In genomic region chr9:135884328-135885035, GRCh38 we compare ENCODE assay signal across 15 cellular contexts. TPM values are rescaled to one million over a fixed set of nuclear protein-coding genes. Genes with fewer than 3 reads are reported as not detected.
DNase-seq lines count a peak whose midpoint lies in the region; TF ChIP-seq lines count a peak whose summit lies in the region.
"Had no signal": no experiment of that assay in that cellular context is flagged by ENCODE, and none has a peak within 500 bp of the region (broad histone marks: within the 10 kb centered on the region; RNA-seq: fewer than 3 reads in every experiment).

No MANE protein-coding gene starts in this region.

- BruUV-seq in Caco-2 (replicated peaks; lab: Mats Ljungman, UMichigan): no TSS peak

- no peak for TF ChIP-seq CTCF in Caco-2 (IDR thresholded peaks at IDR 0.05; ENCODE audit: insufficient read depth in 1 of 2, low read depth in 1 of 2, low read length in 1 of 2, severe bottlenecking in 1 of 2, unreplicated experiment in 1 of 2)
- TF ChIP-seq CTCF in SK-N-SH (IDR thresholded peaks at IDR 0.05): no peak

- no peak for TF ChIP-seq EP300 in SK-N-SH (IDR thresholded peaks at IDR 0.05; ENCODE audit: borderline replicate concordance in 1 of 2, low read depth in 1 of 2, low read length in 1 of 2)

- DNase-seq in Caco-2 (no peak), SK-N-SH (no peak), epithelial cell of prostate (ENCODE audit: low read depth, low spot score) (no peak), pons (ENCODE audit: low spot score) (peak; percentile 68), Ammon's horn (ENCODE audit: low spot score) (no peak), T-helper 2 cell (no peak)
- DNase-seq in stimulated activated CD4-positive, alpha-beta T cell treated with anti-CD3 and anti-CD28 coated beads, Interleukin-4, amount 100 ng/mL, for 1 hour: no peak
- no peak for DNase-seq in activated CD4-positive, alpha-beta T cell treated with anti-CD3 and anti-CD28 coated beads, Interleukin-2, amount 10 ng/mL, durations not matched to agents 7 days and 5 days
- DNase-seq: activated gamma-delta T cell treated with Interleukin-2 at 50 U/mL for 16 hours, colonic mucosa, NCI-H510A treated with DMSO at 0.1 percent for 48 hours had no signal

- CTCF ChIA-PET in Caco-2 (lab: Charles Lee) (no interaction called here), SK-N-SH (lab: Yijun Ruan, JAX) (interaction anchor here (0.8 to 1.7 kb wide), 4 partner anchors 19 to 238 kb away, joined by 3 to 5 read pairs (median 4); no protein-coding TSS in a partner anchor)
- CTCF ChIA-PET in activated CD4-positive, alpha-beta T cell treated with anti-CD3 and anti-CD28 coated beads, Interleukin-2, amount 10 ng/mL, durations not matched to agents 7 days and 5 days (lab: Charles Lee): interaction anchor here (0.7 kb wide), 1 partner anchor 10 kb away, joined by 3 read pairs; no protein-coding TSS in a partner anchor

- POLR2A ChIA-PET in Caco-2 (lab: Charles Lee): no interaction called here
- POLR2A ChIA-PET in SK-N-SH (lab: Yijun Ruan, JAX): interaction anchor here (1.0 kb wide), 1 partner anchor 19 kb away, joined by 3 read pairs; no protein-coding TSS in a partner anchor
- POLR2A ChIA-PET in activated CD4-positive, alpha-beta T cell treated with anti-CD3 and anti-CD28 coated beads, Interleukin-2, amount 10 ng/mL, durations not matched to agents 7 days and 5 days (lab: Charles Lee): no interaction called here

- H3K4me3 ChIP-seq in Caco-2 (ENCODE audit: low read depth, low read length) (no peak overlapping the region), SK-N-SH (ENCODE audit: low read depth in 2 of 2, low read length in 1 of 2) (no peak overlapping the region)
- H3K4me3 ChIP-seq: colonic mucosa, SJSA1, tibial nerve had no signal

- no peak for TF ChIP-seq RAD21 in SK-N-SH (IDR thresholded peaks at IDR 0.05; ENCODE audit: low read length)

- no peak overlapping the region for H2AFZ ChIP-seq in SK-N-SH (ENCODE audit: low read depth)

- peaks cover 96% of the 10 kb centered on the region for H3K79me2 ChIP-seq in SK-N-SH (ENCODE audit: insufficient read depth)

- no peaks in the 10 kb centered on the region for H3K9me3 Mint-ChIP-seq in Caco-2 (ENCODE audit: unreplicated experiment)
- H3K9me3 Mint-ChIP-seq in activated CD4-positive, alpha-beta T cell treated with anti-CD3 and anti-CD28 coated beads, Interleukin-2, amount 10 ng/mL, durations not matched to agents 7 days and 5 days: no peaks in the 10 kb centered on the region
- H3K9me3 Mint-ChIP-seq: CD8-positive, alpha-beta T cell had no signal

- H3K27ac ChIP-seq in SK-N-SH (ENCODE audit: low read depth in 2 of 2, low read length in 1 of 2) (peak overlapping the region; percentile 26 to 36; a peak in 2 of 4 replicates), epithelial cell of prostate (peak overlapping the region; percentile 43)
- H3K27ac ChIP-seq: colonic mucosa, SJSA1, tibial nerve had no signal

- intact Hi-C loops in Caco-2 (cut with micrococcal nuclease; ENCODE audit: unreplicated experiment): no loop called here

- H3K27ac Mint-ChIP-seq in Caco-2 (ENCODE audit: unreplicated experiment): peak overlapping the region; percentile 58
- no peak overlapping the region for H3K27ac Mint-ChIP-seq in activated CD4-positive, alpha-beta T cell treated with anti-CD3 and anti-CD28 coated beads, Interleukin-2, amount 10 ng/mL, durations not matched to agents 7 days and 5 days
- H3K27ac Mint-ChIP-seq: CD8-positive, alpha-beta T cell had no signal

- no peaks in the 10 kb centered on the region; the same call in 1 of the 2 replicates for H3K36me3 ChIP-seq in Caco-2 (ENCODE audit: control insufficient read depth, insufficient read depth, low read length)
- peaks cover 3 to 9% of the 10 kb centered on the region in 2 experiments for H3K36me3 ChIP-seq in SK-N-SH (replicated peaks in 1 of 2; ENCODE audit: control insufficient read depth in 1 of 2, insufficient read depth in 2 of 2, low read length in 1 of 2)
- H3K36me3 ChIP-seq: colonic mucosa had no signal

- H3K27me3 Mint-ChIP-seq in Caco-2 (ENCODE audit: insufficient read depth, unreplicated experiment): no peaks in the 10 kb centered on the region
- H3K27me3 Mint-ChIP-seq in activated CD4-positive, alpha-beta T cell treated with anti-CD3 and anti-CD28 coated beads, Interleukin-2, amount 10 ng/mL, durations not matched to agents 7 days and 5 days: no peaks in the 10 kb centered on the region
- H3K27me3 Mint-ChIP-seq: activated CD4-positive, alpha-beta T cell treated with anti-CD3 and anti-CD28 coated beads for 36 hours had no signal

- WGBS in SK-N-SH (ENCODE audit: low lambda C conversion rate): 81% methylated on average over 14 of the region's 16 CpGs

- no peaks in the 10 kb centered on the region for H3K9me2 ChIP-seq in SK-N-SH

- peak overlapping the region; percentile 53; the same call in 1 of the 2 replicates for H3K4me2 ChIP-seq in SK-N-SH

- peaks cover 16% of the 10 kb centered on the region for H3K36me3 Mint-ChIP-seq in Caco-2 (ENCODE audit: insufficient read depth, unreplicated experiment)
- peaks cover 1% of the 10 kb centered on the region for H3K36me3 Mint-ChIP-seq in activated CD4-positive, alpha-beta T cell treated with anti-CD3 and anti-CD28 coated beads, Interleukin-2, amount 10 ng/mL, durations not matched to agents 7 days and 5 days (ENCODE audit: low read depth)

- no peak overlapping the region for H3K9ac ChIP-seq in SK-N-SH

- H3F3A ChIP-seq in SK-N-SH (replicated peaks; ENCODE audit: insufficient read depth): no peaks in the 10 kb centered on the region

- no peaks in the 10 kb centered on the region for H3K27me3 ChIP-seq in Caco-2 (replicated peaks; ENCODE audit: control insufficient read depth, insufficient read depth, low read length)
- no peaks in the 10 kb centered on the region for H3K27me3 ChIP-seq in SK-N-SH (ENCODE audit: insufficient read depth)
- H3K27me3 ChIP-seq: colonic mucosa, SJSA1, tibial nerve had no signal

- no peaks in the 10 kb centered on the region for H3K9me3 ChIP-seq in Caco-2
- no peaks in the 10 kb centered on the region for H3K9me3 ChIP-seq in SK-N-SH
- H3K9me3 ChIP-seq: colonic mucosa, SJSA1, tibial nerve had no signal

- no peak overlapping the region for H3K4me3 Mint-ChIP-seq in Caco-2 (ENCODE audit: unreplicated experiment)
- H3K4me3 Mint-ChIP-seq in activated CD4-positive, alpha-beta T cell treated with anti-CD3 and anti-CD28 coated beads, Interleukin-2, amount 10 ng/mL, durations not matched to agents 7 days and 5 days: no peak overlapping the region
- H3K4me3 Mint-ChIP-seq: activated CD4-positive, alpha-beta T cell treated with anti-CD3 and anti-CD28 coated beads for 36 hours; CD8-positive, alpha-beta T cell had no signal

- H3K4me1 Mint-ChIP-seq in Caco-2 (ENCODE audit: low read depth, unreplicated experiment): peaks cover 31% of the 10 kb centered on the region
- H3K4me1 Mint-ChIP-seq in activated CD4-positive, alpha-beta T cell treated with anti-CD3 and anti-CD28 coated beads, Interleukin-2, amount 10 ng/mL, durations not matched to agents 7 days and 5 days: peaks cover 45% of the 10 kb centered on the region

- H3K4me1 ChIP-seq in Caco-2 (no peaks in the 10 kb centered on the region), SK-N-SH (ENCODE audit: control insufficient read depth in 1 of 2, insufficient read depth in 2 of 2, low read depth in 1 of 2, low read length in 1 of 2) (peaks cover 25 to 78% of the 10 kb centered on the region in 2 experiments)
- H3K4me1 ChIP-seq: colonic mucosa had no signal

- peaks cover 95% of the 10 kb centered on the region for H4K20me1 ChIP-seq in SK-N-SH (ENCODE audit: insufficient read depth)

TF ChIP-seq in SK-N-SH, 30 proteins besides CTCF, POLR2A, EP300 and RAD21:
- no peak for TF ChIP-seq TEAD4 (IDR thresholded peaks at IDR 0.05; ENCODE audit: borderline replicate concordance, insufficient read depth)

RNA-seq across cellular contexts. Expression of gene CAMSAP1, which starts 22.9 kb away (rescaled TPM):
- total RNA-seq in Caco-2 (2022): 31.3 and 38.2 TPM in 2 replicates
- 6.2 and 8.9 TPM in 2 replicates for polyA plus RNA-seq in SK-N-SH (2012; rRNA removed)
- polyA plus RNA-seq in SK-N-SH (2012; cell fraction: cytosol; rRNA removed): 6.8 and 7.3 TPM in 2 replicates
- polyA plus RNA-seq in SK-N-SH (2012; cell fraction: nucleus; rRNA removed): 9.8 and 10.4 TPM in 2 replicates
- 10 to 100 TPM; 20.4 to 22.7 TPM for total RNA-seq in activated CD4-positive, alpha-beta T cell treated with anti-CD3 and anti-CD28 coated beads, Interleukin-2, amount 10 ng/mL, durations not matched to agents 7 days and 5 days
